Comparison of ENCODE assay signal across 8 cellular contexts in the genomic region with DNA sequence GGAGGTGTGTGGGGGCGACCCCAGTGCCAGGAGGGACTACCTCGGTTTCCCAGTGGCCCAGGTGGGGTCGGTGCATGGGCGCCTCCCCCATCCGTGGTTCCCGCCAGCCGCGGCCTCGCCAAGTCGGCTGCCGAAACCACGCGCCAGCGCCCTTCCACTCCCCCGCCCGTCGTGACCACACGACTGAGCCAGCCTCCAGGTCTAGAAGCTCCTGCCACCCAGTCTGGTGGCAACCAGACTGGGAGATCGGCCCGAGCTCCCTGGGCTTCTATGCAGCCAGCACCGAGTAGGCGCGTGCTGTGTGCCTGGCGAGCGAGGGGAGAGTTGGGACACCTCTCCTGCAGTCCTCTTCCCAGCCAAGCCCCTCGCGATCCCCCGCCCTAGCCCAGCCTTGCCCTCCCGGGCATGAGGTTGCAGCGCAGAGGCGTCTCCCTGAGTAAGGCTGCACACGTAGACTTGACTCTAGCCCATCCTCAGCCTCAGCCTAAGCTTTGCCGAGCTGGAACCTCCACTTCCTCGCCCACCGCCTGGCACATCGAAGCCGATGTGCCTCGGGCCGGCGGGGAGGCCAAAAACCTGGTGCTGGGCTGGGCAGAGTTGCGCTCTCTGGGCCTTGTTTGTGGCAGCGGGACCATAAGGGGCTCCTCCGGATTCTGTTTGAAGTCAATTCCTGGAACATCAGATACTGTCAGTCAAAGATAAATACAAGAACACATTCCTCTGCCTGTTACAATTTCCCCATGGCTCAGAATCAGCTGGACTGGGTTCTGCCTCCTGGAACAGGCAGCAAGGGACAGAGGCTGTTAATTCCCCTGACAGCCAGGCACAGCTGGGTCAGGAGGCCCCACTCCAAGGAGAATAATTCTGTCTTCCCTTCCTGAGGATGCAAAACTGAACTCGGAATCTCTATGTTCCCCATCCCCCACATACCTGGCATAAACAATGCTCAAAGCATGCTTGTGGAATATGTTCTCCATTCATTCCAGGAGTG. TPM values are rescaled to one million over a fixed set of nuclear protein-coding genes. Genes with fewer than 3 reads are reported as not detected.
A peak's percentile ranks its signal among the peaks of the same experiment; 100 is the strongest.
DNase-seq lines count a peak whose midpoint lies in the region; ATAC-seq and TF ChIP-seq lines count a peak whose summit lies in the region.

No MANE protein-coding gene starts in this region.

- peaks cover 0 to 1% (median 0%) of the 10 kb centered on the region in 7 donors for H3K9me3 Mint-ChIP-seq in CD4-positive, CD25-positive, alpha-beta regulatory T cell
- H3K9me3 Mint-ChIP-seq in effector memory CD8-positive, alpha-beta T cell, result no peaks in the 10 kb centered on the region

- no peaks in the 10 kb centered on the region for H3K9me2 ChIP-seq in neural cell (ENCODE audit: insufficient read depth, low read length)

- no peak for TF ChIP-seq RAD21 in neural cell (conservative IDR thresholded peaks at IDR 0.05)

- no peaks in the 10 kb centered on the region for H3K9me3 ChIP-seq in CD4-positive, CD25-positive, alpha-beta regulatory T cell (ENCODE audit: control insufficient read depth in 2 of 2, low read length in 2 of 2)
- H3K9me3 ChIP-seq in neural cell (ENCODE audit: low read length), result no peaks in the 10 kb centered on the region

- peak overlapping the region; percentile 71 for H3K9ac ChIP-seq in neural cell (ENCODE audit: low read length)

- no peak overlapping the region for H3K4me3 ChIP-seq in CD4-positive, CD25-positive, alpha-beta regulatory T cell (ENCODE audit: low read depth, low read length)
- H3K4me3 ChIP-seq in neural cell (ENCODE audit: low read length), result peak overlapping the region; percentile 82

- no peaks in the 10 kb centered on the region for H3F3A ChIP-seq in neural cell (ENCODE audit: insufficient read depth, low read length, poor library complexity, severe bottlenecking)

- no peaks in the 10 kb centered on the region for H3K36me3 ChIP-seq in CD4-positive, CD25-positive, alpha-beta regulatory T cell (ENCODE audit: control insufficient read depth, insufficient read depth, low read length)
- H3K36me3 ChIP-seq in neural cell (ENCODE audit: insufficient read depth, low read length), result no peaks in the 10 kb centered on the region

- peaks cover 18% of the 10 kb centered on the region for H3K4me1 ChIP-seq in CD4-positive, CD25-positive, alpha-beta regulatory T cell (ENCODE audit: control insufficient read depth, insufficient read depth, low read length, poor library complexity, severe bottlenecking)

- DNase-seq in CD4-positive, CD25-positive, alpha-beta regulatory T cell, result peak in 1 of 3 donors; percentile 34
- peak; percentile 22 for DNase-seq in activated CD4-positive, alpha-beta T cell treated with anti-CD3 and anti-CD28 coated beads, Interleukin-2, amount 50 U/mL, for 4 hours
- DNase-seq in effector memory CD8-positive, alpha-beta T cell, result peak; percentile 21 to 32 (median 25)
- DNase-seq in NCI-H2081 (lab: John Stamatoyannopoulos, UW) (no peak), H4 (ENCODE audit: low spot score) (no peak)

- no peak for TF ChIP-seq EP300 in neural cell (conservative IDR thresholded peaks at IDR 0.05; ENCODE audit: poor library complexity, severe bottlenecking)

- H3K4me3 Mint-ChIP-seq in CD4-positive, CD25-positive, alpha-beta regulatory T cell, result peak overlapping the region; percentile 70 to 80 (median 75)
- H3K4me3 Mint-ChIP-seq in effector memory CD8-positive, alpha-beta T cell, result peak overlapping the region; percentile 69 to 80

- H3K27me3 Mint-ChIP-seq in CD4-positive, CD25-positive, alpha-beta regulatory T cell, result peaks cover 33% of the 10 kb centered on the region
- H3K27me3 Mint-ChIP-seq in effector memory CD8-positive, alpha-beta T cell, result peaks cover 20 to 38% of the 10 kb centered on the region in 2 donors

- peak in 1 of 2 donors; percentile 40 for ATAC-seq in CD4-positive, CD25-positive, alpha-beta regulatory T cell (ENCODE audit: low read depth in 2 of 2)
- ATAC-seq in effector memory CD8-positive, alpha-beta T cell (replicated peaks), result peak; percentile 80
- ATAC-seq in GM21367 (IDR thresholded peaks at IDR 0.05; ENCODE audit: unreplicated experiment) (no peak), HG02588 (IDR thresholded peaks at IDR 0.05; ENCODE audit: unreplicated experiment) (no peak)

- H4K20me1 ChIP-seq in neural cell (ENCODE audit: insufficient read depth), result no peaks in the 10 kb centered on the region

- no peak overlapping the region for H3K4me2 ChIP-seq in neural cell (ENCODE audit: low read length)

- no peak overlapping the region for H2AFZ ChIP-seq in neural cell (ENCODE audit: low read depth, low read length)

- peaks cover 12% of the 10 kb centered on the region for H3K27me3 ChIP-seq in CD4-positive, CD25-positive, alpha-beta regulatory T cell (ENCODE audit: control insufficient read depth, insufficient read depth, low read length)
- H3K27me3 ChIP-seq in neural cell (ENCODE audit: insufficient read depth, low read depth, low read length), result peaks cover 25% of the 10 kb centered on the region

- TF ChIP-seq CTCF in neural cell (IDR thresholded peaks at IDR 0.05; ENCODE audit: poor library complexity, severe bottlenecking), result no peak

- H3K27ac Mint-ChIP-seq in CD4-positive, CD25-positive, alpha-beta regulatory T cell, result no peak overlapping the region
- H3K27ac Mint-ChIP-seq in effector memory CD8-positive, alpha-beta T cell, result no peak overlapping the region

- H3K4me1 Mint-ChIP-seq in CD4-positive, CD25-positive, alpha-beta regulatory T cell, result peaks cover 0 to 20% (median 3%) of the 10 kb centered on the region in 4 donors
- H3K4me1 Mint-ChIP-seq in effector memory CD8-positive, alpha-beta T cell (ENCODE audit: low read depth in 2 of 2), result peaks cover 5 to 13% of the 10 kb centered on the region in 2 donors

- H3K36me3 Mint-ChIP-seq in CD4-positive, CD25-positive, alpha-beta regulatory T cell, result peaks cover 5% of the 10 kb centered on the region
- no peaks in the 10 kb centered on the region for H3K36me3 Mint-ChIP-seq in effector memory CD8-positive, alpha-beta T cell (ENCODE audit: insufficient read depth)

- no peak overlapping the region for H3K27ac ChIP-seq in CD4-positive, CD25-positive, alpha-beta regulatory T cell (ENCODE audit: insufficient read depth, low read length, poor library complexity, severe bottlenecking)
- H3K27ac ChIP-seq in neural cell (ENCODE audit: low read length), result peak overlapping the region; percentile 20

- no peaks in the 10 kb centered on the region for H3K79me2 ChIP-seq in neural cell (replicated peaks; ENCODE audit: insufficient read depth, low read length)

TF ChIP-seq in neural cell, 6 proteins besides CTCF, POLR2A, EP300 and RAD21:
- no peak for TF ChIP-seq TAF1 (IDR thresholded peaks at IDR 0.05; ENCODE audit: low read depth)
TF ChIP-seq in neural cell: peak in this region for 0.

RNA-seq across cellular contexts. Expression of gene CPNE5, which starts 1.5 kb away (rescaled TPM):
- 4.3 TPM for total RNA-seq in CD4-positive, CD25-positive, alpha-beta regulatory T cell
- polyA plus RNA-seq in CD4-positive, CD25-positive, alpha-beta regulatory T cell, result 1 to 10 TPM in 1 of 4 donors, under 1 TPM in 3; 0.16 to 2.5 (median 0.78) TPM
- polyA plus RNA-seq in neural cell, result 8.7 and 9.5 TPM in 2 replicates
- polyA minus RNA-seq in neural cell, result 9.3 and 11.5 TPM in 2 replicates
- total RNA-seq in H4 (2014; rRNA removed; shearing (Covaris generic)), result not detected in 2 replicates

RNA-seq across cellular contexts. Expression of gene PPIL1, which starts 33.8 kb away (rescaled TPM):
- 6.1 TPM for total RNA-seq in CD4-positive, CD25-positive, alpha-beta regulatory T cell
- 10 to 100 TPM; 17.8 to 31.0 (median 24.0) TPM for polyA plus RNA-seq in CD4-positive, CD25-positive, alpha-beta regulatory T cell
- 85.6 and 104 TPM in 2 replicates for polyA plus RNA-seq in neural cell
- polyA minus RNA-seq in neural cell, result 54.0 and 54.1 TPM in 2 replicates
- 76.8 and 78.3 TPM in 2 replicates for total RNA-seq in H4 (2014; rRNA removed; shearing (Covaris generic))

RNA-seq across cellular contexts. Expression of gene C6orf89, which starts 45.0 kb away (rescaled TPM):
- total RNA-seq in CD4-positive, CD25-positive, alpha-beta regulatory T cell, result 33.8 TPM
- 10 to 100 TPM; 39.8 to 49.1 (median 45.4) TPM for polyA plus RNA-seq in CD4-positive, CD25-positive, alpha-beta regulatory T cell
- 24.6 and 27.8 TPM in 2 replicates for polyA plus RNA-seq in neural cell
- 36.3 and 39.9 TPM in 2 replicates for polyA minus RNA-seq in neural cell
- total RNA-seq in H4 (2014; rRNA removed; shearing (Covaris generic)), result 34.2 and 39.6 TPM in 2 replicates

Comparison
In these comparisons a context has a peak if more than half of its experiments do, and no peak if none do; other contexts are left out.
1. DNase-seq: peak in activated CD4-positive, alpha-beta T cell treated with anti-CD3 and anti-CD28 coated beads, Interleukin-2, amount 50 U/mL, for 4 hours (2 of 2) and effector memory CD8-positive, alpha-beta T cell (3 of 3); none in NCI-H2081 (0 of 2) and H4 (single experiment).
2. RNA of gene PPIL1, which starts 33.8 kb away (total RNA-seq): 76.8 to 78.3 TPM in H4; 6.1 TPM in CD4-positive, CD25-positive, alpha-beta regulatory T cell (single experiment); every median in the first group is over 10 times any median in the second.